In the genomic region with DNA sequence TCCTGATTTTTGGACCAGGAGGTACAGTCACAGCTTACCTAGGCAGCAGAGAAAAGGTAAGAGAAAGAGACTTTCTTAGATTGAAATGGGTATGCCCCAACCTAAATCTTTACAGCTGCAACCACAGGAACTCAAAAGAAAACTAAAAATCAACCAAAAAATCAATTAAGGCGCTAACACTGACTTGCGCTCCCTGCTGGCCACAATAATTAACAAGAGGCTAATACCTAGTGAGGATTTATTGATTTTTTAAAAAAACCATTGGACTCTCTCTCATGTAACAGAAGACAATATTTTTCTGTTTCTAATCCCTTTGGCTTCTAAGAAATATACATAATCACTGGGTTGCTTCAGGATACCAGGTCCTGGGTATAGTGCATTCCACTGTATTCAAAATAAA, we compare ENCODE assay signal across 10 cellular contexts.
DNase-seq lines count a peak whose midpoint lies in the region; ATAC-seq and TF ChIP-seq lines count a peak whose summit lies in the region.
"Had no signal": no experiment of that assay in that cellular context is flagged by ENCODE, and none has a peak within 500 bp of the region (broad histone marks: within the 10 kb centered on the region; RNA-seq: fewer than 3 reads in every experiment).

No MANE protein-coding gene starts in this region.

- no TSS peak for BruUV-seq in Calu3 (replicated peaks; lab: Mats Ljungman, UMichigan)

- intact Hi-C loops in Calu3 (cut with micrococcal nuclease; ENCODE audit: unreplicated experiment) (loop anchor here (2.0 to 10.0 kb wide), 2 partner anchors 49 to 715 kb away; no protein-coding TSS in a partner anchor), left colon (cut with DNase I, micrococcal nuclease) (no loop called here)
- intact Hi-C loops in activated naive CD4-positive, alpha-beta T cell treated with anti-CD3 and anti-CD28 coated beads for 36 hours (cut with micrococcal nuclease): no loop called here

- peak; percentile 45 for DNase-seq in Calu3
- peak; percentile 18 for DNase-seq in HCEC 1CT
- DNase-seq in SK-MEL-5 (ENCODE audit: low read depth, low spot score): peak; percentile 35
- DNase-seq in left lobe of liver (ENCODE audit: low spot score): no peak
- DNase-seq in activated naive CD4-positive, alpha-beta T cell treated with anti-CD3 and anti-CD28 coated beads for 36 hours: no peak
- DNase-seq in left colon: no peak
- DNase-seq in middle frontal gyrus (ENCODE audit: extremely low spot score, low spot score): no peak
- DNase-seq: stimulated activated naive CD8-positive, alpha-beta T cell treated with anti-CD3 and anti-CD28 coated beads, Interleukin-15, amount 100 ng/mL, for 72 hours had no signal

- H3K4me1 Mint-ChIP-seq in Calu3 (ENCODE audit: low read depth, unreplicated experiment): no peaks in the 10 kb centered on the region
- no peaks in the 10 kb centered on the region for H3K4me1 Mint-ChIP-seq in activated naive CD4-positive, alpha-beta T cell treated with anti-CD3 and anti-CD28 coated beads for 36 hours (ENCODE audit: low read depth)
- H3K4me1 Mint-ChIP-seq: stimulated activated naive CD8-positive, alpha-beta T cell treated with anti-CD3 and anti-CD28 coated beads, Interleukin-15, amount 100 ng/mL, for 72 hours had no signal

- no peaks in the 10 kb centered on the region for H3K36me3 Mint-ChIP-seq in Calu3 (ENCODE audit: insufficient read depth, unreplicated experiment)
- H3K36me3 Mint-ChIP-seq in activated naive CD4-positive, alpha-beta T cell treated with anti-CD3 and anti-CD28 coated beads for 36 hours (ENCODE audit: low read depth): no peaks in the 10 kb centered on the region
- H3K36me3 Mint-ChIP-seq: activated naive CD8-positive, alpha-beta T cell had no signal

- CTCF ChIA-PET in Calu3 (lab: Charles Lee): no interaction called here
- CTCF ChIA-PET in activated naive CD4-positive, alpha-beta T cell treated with anti-CD3 and anti-CD28 coated beads for 36 hours (lab: Charles Lee): no interaction called here

- in situ Hi-C loops in SK-MEL-5 (cut with HindIII; ENCODE audit: low pct_unique_long_range_greater_than_20kb, low sequenced_read_pairs): no loop called here

- no peak overlapping the region for H3K4me3 Mint-ChIP-seq in Calu3 (ENCODE audit: low read depth, unreplicated experiment)
- no peak overlapping the region for H3K4me3 Mint-ChIP-seq in activated naive CD4-positive, alpha-beta T cell treated with anti-CD3 and anti-CD28 coated beads for 36 hours
- H3K4me3 Mint-ChIP-seq: activated naive CD8-positive, alpha-beta T cell; stimulated activated naive CD8-positive, alpha-beta T cell treated with anti-CD3 and anti-CD28 coated beads, Interleukin-15, amount 100 ng/mL, for 72 hours had no signal

- ATAC-seq in left lobe of liver (peak; percentile 74), GM21528 (IDR thresholded peaks at IDR 0.05; ENCODE audit: low FRiP score, unreplicated experiment) (no peak), left colon (no peak)
- ATAC-seq: stimulated activated naive CD8-positive, alpha-beta T cell treated with anti-CD3 and anti-CD28 coated beads, Interleukin-15, amount 100 ng/mL, for 72 hours had no signal

- H3K27me3 Mint-ChIP-seq in Calu3 (ENCODE audit: unreplicated experiment): no peaks in the 10 kb centered on the region
- peaks cover 3% of the 10 kb centered on the region for H3K27me3 Mint-ChIP-seq in activated naive CD4-positive, alpha-beta T cell treated with anti-CD3 and anti-CD28 coated beads for 36 hours (ENCODE audit: low read depth)
- H3K27me3 Mint-ChIP-seq: activated naive CD8-positive, alpha-beta T cell; stimulated activated naive CD8-positive, alpha-beta T cell treated with anti-CD3 and anti-CD28 coated beads, Interleukin-15, amount 100 ng/mL, for 72 hours had no signal

- no peak overlapping the region for H3K27ac Mint-ChIP-seq in Calu3 (ENCODE audit: unreplicated experiment)
- no peak overlapping the region for H3K27ac Mint-ChIP-seq in activated naive CD4-positive, alpha-beta T cell treated with anti-CD3 and anti-CD28 coated beads for 36 hours
- H3K27ac Mint-ChIP-seq: activated naive CD8-positive, alpha-beta T cell; stimulated activated naive CD8-positive, alpha-beta T cell treated with anti-CD3 and anti-CD28 coated beads, Interleukin-15, amount 100 ng/mL, for 72 hours had no signal

- H3K9me3 Mint-ChIP-seq in Calu3 (ENCODE audit: low read depth, unreplicated experiment): no peaks in the 10 kb centered on the region
- no peaks in the 10 kb centered on the region for H3K9me3 Mint-ChIP-seq in activated naive CD4-positive, alpha-beta T cell treated with anti-CD3 and anti-CD28 coated beads for 36 hours

- TF ChIP-seq CTCF in Calu3 (IDR thresholded peaks at IDR 0.05; ENCODE audit: unreplicated experiment): peak; percentile 30

Comparison
In these comparisons a context has a peak if more than half of its experiments do, and no peak if none do; other contexts are left out.
1. DNase-seq: peak in Calu3 (single experiment), HCEC 1CT (single experiment) and SK-MEL-5 (single experiment); none in left lobe of liver (single experiment), activated naive CD4-positive, alpha-beta T cell treated with anti-CD3 and anti-CD28 coated beads for 36 hours (single experiment), left colon (0 of 2) and middle frontal gyrus (single experiment).